Comparison of ENCODE assay signal across 11 cellular contexts in genomic region chr18:13539050-13539449, GRCh38.
DNase-seq lines count a peak whose midpoint lies in the region; ATAC-seq, FAIRE-seq and TF ChIP-seq lines count a peak whose summit lies in the region.
"Had no signal": no experiment of that assay in that cellular context is flagged by ENCODE, and none has a peak within 500 bp of the region (broad histone marks: within the 10 kb centered on the region; RNA-seq: fewer than 3 reads in every experiment).

No MANE protein-coding gene starts in this region.

- no peak overlapping the region for H3K18ac ChIP-seq in mesendoderm (ENCODE audit: low read length)

- no peak overlapping the region for H2AK5ac ChIP-seq in mesendoderm (ENCODE audit: low read length)

- H3K56ac ChIP-seq in mesendoderm (ENCODE audit: low read length), result no peak overlapping the region

- peak; percentile 15 for DNase-seq in SHP77 treated with DMSO at 0.1 percent for 48 hours (lab: John Stamatoyannopoulos, UW)
- no peak for DNase-seq in SHP77 (lab: John Stamatoyannopoulos, UW)
- DNase-seq in NCI-H526 (lab: John Stamatoyannopoulos, UW), result peak; percentile 40 to 60
- DNase-seq in ascending aorta (ENCODE audit: low spot score in 2 of 2), result no peak
- no peak for DNase-seq in smooth muscle cell (lab: John Stamatoyannopoulos, UW; ENCODE audit: unreplicated experiment)
- DNase-seq in mesendoderm, result no peak
- no peak for DNase-seq in kidney

- intact Hi-C loops in ascending aorta (cut with DNase I) (no loop called here), kidney (cut with DNase I) (loop anchor here (10.0 kb wide), 1 partner anchor 324 kb away; the partner anchor contains the start of gene LDLRAD4)

- no peak overlapping the region for H2BK5ac ChIP-seq in mesendoderm (ENCODE audit: low read length)

- no peak overlapping the region for H4K5ac ChIP-seq in mesendoderm (ENCODE audit: low read length)

- ATAC-seq in GM18861 (IDR thresholded peaks at IDR 0.05; ENCODE audit: unreplicated experiment), result no peak

- H2AFZ ChIP-seq in smooth muscle cell (ENCODE audit: low read depth), result no peak overlapping the region

- H3K27ac ChIP-seq in ascending aorta (peak overlapping the region; percentile 43 to 67), smooth muscle cell (ENCODE audit: low read depth) (peak overlapping the region; percentile 96), mesendoderm (ENCODE audit: low read depth, low read length) (no peak overlapping the region), kidney (ENCODE audit: low read depth in 2 of 2, low read length in 2 of 2) (no peak overlapping the region)

- WGBS in smooth muscle cell (ENCODE audit: low lambda C conversion rate), result 35% methylated on average over 6 of the region's 6 CpGs
- WGBS in mesendoderm (ENCODE audit: extremely low coverage, insufficient coverage, low lambda C conversion rate), result no CpG with 5 or more reads among the region's 6 CpGs

- no peak overlapping the region for H2BK15ac ChIP-seq in mesendoderm (replicated peaks; ENCODE audit: low read depth)

- H3K36me3 ChIP-seq in ascending aorta (no peaks in the 10 kb centered on the region), smooth muscle cell (ENCODE audit: low read depth) (no peaks in the 10 kb centered on the region), mesendoderm (ENCODE audit: control insufficient read depth, insufficient read depth, low read length) (no peaks in the 10 kb centered on the region), kidney (ENCODE audit: control insufficient read depth in 1 of 2, insufficient read depth in 2 of 2, low read length in 2 of 2) (no peaks in the 10 kb centered on the region)

- H3K4ac ChIP-seq in mesendoderm (ENCODE audit: low read depth, low read length), result no peak overlapping the region

- H3K4me1 ChIP-seq in ascending aorta (peaks cover 8 to 21% of the 10 kb centered on the region in 2 donors), smooth muscle cell (ENCODE audit: low read depth) (peaks cover 19% of the 10 kb centered on the region), mesendoderm (ENCODE audit: control insufficient read depth, low read depth, low read length) (peaks cover 3% of the 10 kb centered on the region), kidney (ENCODE audit: control insufficient read depth in 1 of 2, insufficient read depth in 1 of 2, low read depth in 1 of 2, low read length in 2 of 2) (no peaks in the 10 kb centered on the region)

- H3K79me2 ChIP-seq in smooth muscle cell (ENCODE audit: low read depth) (peaks cover 33% of the 10 kb centered on the region), mesendoderm (ENCODE audit: control insufficient read depth, insufficient read depth, low read length) (no peaks in the 10 kb centered on the region)

- H3K9ac ChIP-seq in smooth muscle cell (ENCODE audit: low read depth) (peak overlapping the region; percentile 47), mesendoderm (ENCODE audit: low read length) (no peak overlapping the region), kidney (ENCODE audit: low read length in 2 of 2) (no peak overlapping the region)

- peaks cover 24% of the 10 kb centered on the region for H3F3A ChIP-seq in smooth muscle cell (ENCODE audit: low read depth)

- H3K79me1 ChIP-seq in mesendoderm (ENCODE audit: low read length), result no peaks in the 10 kb centered on the region

- H3K4me2 ChIP-seq in smooth muscle cell (peak overlapping the region; percentile 82), mesendoderm (ENCODE audit: low read length) (no peak overlapping the region)

- H3K27me3 ChIP-seq in ascending aorta, result no peaks in the 10 kb centered on the region
- no peaks in the 10 kb centered on the region for H3K27me3 ChIP-seq in smooth muscle cell (ENCODE audit: low read depth)
- H3K27me3 ChIP-seq in mesendoderm (ENCODE audit: insufficient read depth, low read length, poor library complexity), result no peaks in the 10 kb centered on the region

- H3K23ac ChIP-seq in mesendoderm (ENCODE audit: low read length), result no peak overlapping the region

- H2BK120ac ChIP-seq in mesendoderm (ENCODE audit: low read depth, low read length), result no peak overlapping the region

- peaks cover 8% of the 10 kb centered on the region for H4K20me1 ChIP-seq in smooth muscle cell (ENCODE audit: low read depth)

- H3K9me3 ChIP-seq in ascending aorta (no peaks in the 10 kb centered on the region), smooth muscle cell (replicated peaks; ENCODE audit: low read depth) (no peaks in the 10 kb centered on the region), kidney (ENCODE audit: control insufficient read depth in 1 of 2, low read length in 2 of 2) (no peaks in the 10 kb centered on the region)

- FAIRE-seq in kidney (lab: Jason Lieb, UNC), result no peak
- FAIRE-seq: A204.1, GM12892, RCC 7860 had no signal

- H3K4me3 ChIP-seq in ascending aorta, result no peak overlapping the region
- H3K4me3 ChIP-seq in smooth muscle cell, result no peak overlapping the region
- H3K4me3 ChIP-seq in mesendoderm (ENCODE audit: low read length), result no peak overlapping the region
- no peak overlapping the region for H3K4me3 ChIP-seq in kidney (ENCODE audit: low read length in 2 of 2)

- no peak overlapping the region for H4K8ac ChIP-seq in mesendoderm (ENCODE audit: low read depth, low read length)

- TF ChIP-seq CTCF in ascending aorta (IDR thresholded peaks at IDR 0.05) (no peak), smooth muscle cell (IDR thresholded peaks at IDR 0.05; ENCODE audit: borderline replicate concordance, insufficient read depth, poor library complexity, severe bottlenecking) (no peak), kidney (IDR thresholded peaks at IDR 0.05; ENCODE audit: borderline replicate concordance, extremely low read depth, insufficient read depth) (no peak)

Comparison
In these comparisons a context has a peak if more than half of its experiments do, and no peak if none do; other contexts are left out.
1. DNase-seq: peak in SHP77 treated with DMSO at 0.1 percent for 48 hours (single experiment) and NCI-H526 (2 of 2); none in SHP77 (0 of 2), ascending aorta (0 of 2), smooth muscle cell (single experiment), mesendoderm (single experiment) and kidney (single experiment).
2. H3K27ac ChIP-seq: peak in ascending aorta (2 of 2) and smooth muscle cell (single experiment); none in mesendoderm (single experiment) and kidney (0 of 2).